ENCODE assay signal across 1 cellular context in the genomic region with DNA sequence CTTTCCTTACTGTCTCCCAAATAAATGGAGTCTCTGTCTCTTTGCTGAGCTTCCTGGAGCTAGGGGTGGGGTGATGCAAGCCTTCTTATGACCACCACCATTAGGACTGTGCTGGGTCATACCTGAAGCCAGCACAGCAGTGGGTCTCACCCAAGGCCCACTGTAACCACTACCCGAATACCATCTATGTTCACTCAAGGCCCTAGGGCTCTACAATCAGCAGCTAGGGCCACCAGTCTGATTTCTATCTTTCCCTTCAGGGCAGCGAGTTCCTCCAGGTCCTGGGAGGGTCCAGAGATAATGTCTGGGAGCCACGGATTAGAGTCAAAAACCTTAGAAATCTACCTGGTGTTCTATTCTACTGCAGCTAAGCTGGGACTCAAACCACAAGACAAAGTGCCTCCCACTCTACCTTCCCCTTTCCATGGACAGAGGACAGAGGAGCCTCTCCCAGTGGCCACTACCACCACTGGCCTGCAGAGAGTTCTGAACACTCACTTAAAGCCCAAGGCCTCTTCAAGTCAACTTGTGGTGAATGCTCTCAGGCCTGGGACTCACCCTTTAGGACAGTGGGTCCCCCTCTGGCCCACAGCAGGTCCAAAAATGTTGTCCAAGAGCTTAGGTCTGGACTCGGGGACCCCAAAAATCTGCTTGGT.
TF ChIP-seq lines count a peak whose summit lies in the region.

No MANE protein-coding gene starts in this region.

TF ChIP-seq in H1, 55 proteins besides CTCF, POLR2A, EP300 and RAD21:
- TF ChIP-seq NANOG (IDR thresholded peaks at IDR 0.05; ENCODE audit: insufficient read depth, low read depth, low read length, poor library complexity, severe bottlenecking) (no peak), POU5F1 (IDR thresholded peaks at IDR 0.05; ENCODE audit: low read depth, low read length) (no peak), TCF12 (IDR thresholded peaks at IDR 0.05; ENCODE audit: low read depth, low read length) (no peak), SRF (IDR thresholded peaks at IDR 0.05; ENCODE audit: low read depth, low read length) (no peak), MAX (IDR thresholded peaks at IDR 0.05) (no peak), SIN3A (conservative IDR thresholded peaks at IDR 0.05 in 1 of 2, IDR thresholded peaks at IDR 0.05 in 1 of 2; ENCODE audit: low read depth in 1 of 2, low read length in 2 of 2) (no peak), TEAD4 (IDR thresholded peaks at IDR 0.05; ENCODE audit: low read depth, low read length) (no peak), RNF2 (IDR thresholded peaks at IDR 0.05; ENCODE audit: borderline replicate concordance, low read depth, low read length, missing control alignments, poor library complexity, severe bottlenecking) (no peak), CTBP2 (IDR thresholded peaks at IDR 0.05; ENCODE audit: borderline replicate concordance, insufficient read depth, insufficient read length, low read length) (no peak), GTF2F1 (IDR thresholded peaks at IDR 0.05; ENCODE audit: borderline replicate concordance, low read depth, low read length) (no peak), SAP30 (IDR thresholded peaks at IDR 0.05; ENCODE audit: insufficient read depth, insufficient replicate concordance, low read length) (no peak), RFX5 (IDR thresholded peaks at IDR 0.05; ENCODE audit: borderline replicate concordance, low read depth, low read length) (no peak), PHF8 (conservative IDR thresholded peaks at IDR 0.05; ENCODE audit: low read depth, low read length) (no peak), SP1 (IDR thresholded peaks at IDR 0.05; ENCODE audit: low read depth, low read length) (no peak), CHD1 (IDR thresholded peaks at IDR 0.05; ENCODE audit: low read depth, low read length) (no peak), CBX5 (IDR thresholded peaks at IDR 0.05; ENCODE audit: low read depth, low read length) (no peak)
